8 cellular contexts compared by ENCODE assay signal in genomic region chr6:132530293-132530974, GRCh38. TPM values are rescaled to one million over a fixed set of nuclear protein-coding genes. Genes with fewer than 3 reads are reported as not detected.
DNase-seq lines count a peak whose midpoint lies in the region; ATAC-seq and TF ChIP-seq lines count a peak whose summit lies in the region.

No MANE protein-coding gene starts in this region.

- H3K36me3 Mint-ChIP-seq in activated naive CD4-positive, alpha-beta T cell treated with anti-CD3 and anti-CD28 coated beads for 36 hours (ENCODE audit: low read depth), result no peaks in the 10 kb centered on the region

- peak; percentile 61 to 92 (median 70) for TF ChIP-seq CTCF in prostate gland (IDR thresholded peaks at IDR 0.05)

- no peaks in the 10 kb centered on the region for H3K9me3 ChIP-seq in prostate gland

- peak; percentile 92 for ATAC-seq in GM21723 (IDR thresholded peaks at IDR 0.05; ENCODE audit: unreplicated experiment)

- H3K27me3 Mint-ChIP-seq in activated naive CD4-positive, alpha-beta T cell treated with anti-CD3 and anti-CD28 coated beads for 36 hours (ENCODE audit: low read depth), result peaks cover 7% of the 10 kb centered on the region

- peaks cover 2% of the 10 kb centered on the region for H3K4me1 Mint-ChIP-seq in activated naive CD4-positive, alpha-beta T cell treated with anti-CD3 and anti-CD28 coated beads for 36 hours (ENCODE audit: low read depth)

- DNase-seq in DMS53 treated with DMSO at 0.1 percent for 48 hours (lab: John Stamatoyannopoulos, UW; ENCODE audit: unreplicated experiment), result peak; percentile 39
- peak; percentile 50 for DNase-seq in LHCN-M2 (ENCODE audit: low read depth)
- peak; percentile 46 for DNase-seq in SHP77 treated with DMSO at 0.1 percent for 48 hours (lab: John Stamatoyannopoulos, UW)
- DNase-seq in activated naive CD4-positive, alpha-beta T cell treated with anti-CD3 and anti-CD28 coated beads for 36 hours, result peak; percentile 81
- DNase-seq in glomerular visceral epithelial cell (ENCODE audit: extremely low spot score), result peak; percentile 73
- DNase-seq in prostate gland (ENCODE audit: low spot score), result peak; percentile 34
- DNase-seq in hepatic stellate cell (ENCODE audit: low spot score), result no peak

- no peak overlapping the region for H3K4me3 ChIP-seq in prostate gland

- WGBS in prostate gland, result 8% methylated on average over 9 of the region's 9 CpGs

- no peaks in the 10 kb centered on the region for H3K36me3 ChIP-seq in prostate gland

- H3K4me1 ChIP-seq in prostate gland (replicated peaks), result no peaks in the 10 kb centered on the region

- H3K27ac ChIP-seq in prostate gland, result no peak overlapping the region

- intact Hi-C loops in activated naive CD4-positive, alpha-beta T cell treated with anti-CD3 and anti-CD28 coated beads for 36 hours (cut with micrococcal nuclease), result loop anchor here (1.0 to 5.0 kb wide), 8 partner anchors 139 to 1387 kb away; no protein-coding TSS in a partner anchor
- intact Hi-C loops in prostate gland (cut with DNase I), result loop anchor here (10.0 kb wide), 1 partner anchor 264 kb away; the partner anchor contains the start of gene SLC18B1

- CTCF ChIA-PET in activated naive CD4-positive, alpha-beta T cell treated with anti-CD3 and anti-CD28 coated beads for 36 hours (lab: Charles Lee), result interaction anchor here (0.6 to 2.5 kb wide), 10 partner anchors 10 to 279 kb away, joined by 3 to 13 read pairs (median 4); partner anchors contain the start of gene TAAR5

- H3K27me3 ChIP-seq in prostate gland (replicated peaks; ENCODE audit: insufficient read depth), result no peaks in the 10 kb centered on the region

- no peak overlapping the region for H3K4me3 Mint-ChIP-seq in activated naive CD4-positive, alpha-beta T cell treated with anti-CD3 and anti-CD28 coated beads for 36 hours

- H3K27ac Mint-ChIP-seq in activated naive CD4-positive, alpha-beta T cell treated with anti-CD3 and anti-CD28 coated beads for 36 hours, result no peak overlapping the region

- no peaks in the 10 kb centered on the region for H3K9me3 Mint-ChIP-seq in activated naive CD4-positive, alpha-beta T cell treated with anti-CD3 and anti-CD28 coated beads for 36 hours

- no peak for TF ChIP-seq POLR2A in prostate gland (IDR thresholded peaks at IDR 0.05)

RNA-seq across cellular contexts. Expression of gene TAAR9, which starts 7.6 kb away (rescaled TPM):
- not detected in 2 replicates for total RNA-seq in LHCN-M2 (2014; rRNA removed)
- polyA plus RNA-seq in LHCN-M2 (2012), result not detected
- not detected for total RNA-seq in activated naive CD4-positive, alpha-beta T cell treated with anti-CD3 and anti-CD28 coated beads for 36 hours
- not detected for total RNA-seq in prostate gland

RNA-seq across cellular contexts. Expression of gene STX7, which starts 17.5 kb away (rescaled TPM):
- total RNA-seq in LHCN-M2 (2014; rRNA removed) (34.1 TPM in 2 replicates), prostate gland (10 to 100 TPM; 17.6 to 27.1 TPM)
- polyA plus RNA-seq in LHCN-M2 (2012), result 18.1 TPM
- 10 to 100 TPM; 11.3 to 11.7 TPM for total RNA-seq in activated naive CD4-positive, alpha-beta T cell treated with anti-CD3 and anti-CD28 coated beads for 36 hours

RNA-seq across cellular contexts. Expression of gene TAAR8, which starts 22.0 kb away (rescaled TPM):
- total RNA-seq in LHCN-M2 (2014; rRNA removed), result not detected in 2 replicates
- polyA plus RNA-seq in LHCN-M2 (2012), result not detected
- not detected for total RNA-seq in activated naive CD4-positive, alpha-beta T cell treated with anti-CD3 and anti-CD28 coated beads for 36 hours
- not detected for total RNA-seq in prostate gland

RNA-seq across cellular contexts. Expression of gene TAAR6, which starts 39.7 kb away (rescaled TPM):
- total RNA-seq in LHCN-M2 (2014; rRNA removed), result not detected in 2 replicates
- polyA plus RNA-seq in LHCN-M2 (2012), result not detected
- total RNA-seq in activated naive CD4-positive, alpha-beta T cell treated with anti-CD3 and anti-CD28 coated beads for 36 hours, result not detected
- not detected for total RNA-seq in prostate gland

RNA-seq across cellular contexts. Expression of gene TAAR5, which starts 59.1 kb away (rescaled TPM):
- total RNA-seq in LHCN-M2 (2014; rRNA removed) (not detected in 2 replicates), prostate gland (not detected)
- not detected for polyA plus RNA-seq in LHCN-M2 (2012)
- total RNA-seq in activated naive CD4-positive, alpha-beta T cell treated with anti-CD3 and anti-CD28 coated beads for 36 hours, result not detected
